In genomic region chr12:92356405-92356804, GRCh38 we compare ENCODE assay signal across 14 cellular contexts.
A peak's percentile ranks its signal among the peaks of the same experiment; 100 is the strongest.
DNase-seq lines count a peak whose midpoint lies in the region; ATAC-seq, FAIRE-seq and TF ChIP-seq lines count a peak whose summit lies in the region.
"Had no signal": no experiment of that assay in that cellular context is flagged by ENCODE, and none has a peak within 500 bp of the region (broad histone marks: within the 10 kb centered on the region; RNA-seq: fewer than 3 reads in every experiment).

No MANE protein-coding gene starts in this region.

- peaks cover 52% of the 10 kb centered on the region for H3K4me1 ChIP-seq in DND-41 (ENCODE audit: insufficient read depth, low read length)
- peaks cover 23 to 27% of the 10 kb centered on the region in 2 experiments; a peak in 4 of 5 replicates for H3K4me1 ChIP-seq in K562 (replicated peaks in 1 of 2; ENCODE audit: control insufficient read depth in 2 of 2, insufficient read depth in 2 of 2, low read length in 2 of 2)
- H3K4me1 ChIP-seq: SJSA1 had no signal

- H3K4me3 ChIP-seq in DND-41 (ENCODE audit: low read depth in 1 of 2, low read length in 2 of 2) (no peak overlapping the region), K562 (no peak overlapping the region)
- H3K4me3 ChIP-seq: SJSA1 had no signal

- H3K27ac ChIP-seq in DND-41 (ENCODE audit: low read length) (peak overlapping the region; percentile 58), K562 (ENCODE audit: extremely low read depth, low read depth, low read length) (no peak overlapping the region)
- H3K27ac ChIP-seq: C4-2B, SJSA1 had no signal

- no peaks in the 10 kb centered on the region for H3K27me3 ChIP-seq in DND-41 (ENCODE audit: insufficient read depth, low read length, poor library complexity)
- H3K27me3 ChIP-seq in K562 (ENCODE audit: control insufficient read depth in 2 of 2, insufficient read depth in 2 of 2, low read length in 2 of 2), result no peaks in the 10 kb centered on the region
- H3K27me3 ChIP-seq: SJSA1 had no signal

- no peak for TF ChIP-seq EP300 in K562 (IDR thresholded peaks at IDR 0.05; ENCODE audit: low read length)

- POLR2A ChIA-PET in K562 (lab: Yijun Ruan, JAX), result no interaction called here

- peak; percentile 49 for ATAC-seq in DND-41 (ENCODE audit: insufficient read depth, low read depth)
- no peak for ATAC-seq in K562
- no peak for ATAC-seq in GM21619 (IDR thresholded peaks at IDR 0.05; ENCODE audit: unreplicated experiment)
- ATAC-seq: esophagus mucosa had no signal

- CTCF ChIA-PET in K562 (lab: Yijun Ruan, JAX; ENCODE audit: low intra/inter-chr PET ratio), result no interaction called here

- WGBS in K562 (ENCODE audit: insufficient coverage, low coverage, missing lambda C conversion rate), result 78% methylated on average over 3 of the region's 3 CpGs

- no peaks in the 10 kb centered on the region for H3K79me2 ChIP-seq in DND-41 (ENCODE audit: insufficient read depth, low read length)
- no peaks in the 10 kb centered on the region for H3K79me2 ChIP-seq in K562 (ENCODE audit: control insufficient read depth, insufficient read depth, low read length)

- H3K36me3 ChIP-seq in DND-41 (ENCODE audit: insufficient read depth, low read length) (peaks cover 2% of the 10 kb centered on the region; the same call in 1 of the 2 replicates), K562 (ENCODE audit: control insufficient read depth, insufficient read depth, low read length) (no peaks in the 10 kb centered on the region)
- H3K36me3 ChIP-seq: SJSA1 had no signal

- H3K9me3 ChIP-seq in DND-41 (ENCODE audit: insufficient read depth, low read length, severe bottlenecking), result peaks cover 8% of the 10 kb centered on the region
- 0 out of 2 replicates have a peak, but pooled peaks cover 8% of the 10 kb centered on the region for H3K9me3 ChIP-seq in K562 (replicated peaks; ENCODE audit: control insufficient read depth, insufficient read depth, low read depth, low read length)
- H3K9me3 ChIP-seq: SJSA1 had no signal

- TF ChIP-seq CTCF in DND-41 (IDR thresholded peaks at IDR 0.05; ENCODE audit: borderline replicate concordance, extremely low read depth, low read length, poor library complexity, severe bottlenecking) (no peak), K562 (IDR thresholded peaks at IDR 0.05 in 2 of 3, conservative IDR thresholded peaks at IDR 0.05 in 1 of 3; ENCODE audit: insufficient read depth in 2 of 3, low read depth in 1 of 3, low read length in 3 of 3) (no peak)

- H4K20me1 ChIP-seq in DND-41 (ENCODE audit: insufficient read depth, low read length), result no peaks in the 10 kb centered on the region
- H4K20me1 ChIP-seq in K562 (replicated peaks; ENCODE audit: control insufficient read depth, insufficient read depth, low read length), result no peaks in the 10 kb centered on the region

- TF ChIP-seq RAD21 in K562 (CRISPR knock-in tag; conservative IDR thresholded peaks at IDR 0.05 in 1 of 2, IDR thresholded peaks at IDR 0.05 in 1 of 2), result no peak

- peak overlapping the region; percentile 49; the same call in 1 of the 2 replicates for H2AFZ ChIP-seq in DND-41 (ENCODE audit: low read depth, low read length)
- peak overlapping the region; percentile 74; the same call in 1 of the 2 replicates for H2AFZ ChIP-seq in K562 (ENCODE audit: low read depth, low read length)

- DNase-seq in Ammon's horn (ENCODE audit: low spot score), result peak; percentile 54
- DNase-seq in DND-41, result peak; percentile 46
- peak; percentile 8 for DNase-seq in NCI-H446 treated with DMSO at 0.1 percent for 48 hours (lab: John Stamatoyannopoulos, UW)
- no peak for DNase-seq in K562 (ENCODE audit: extremely low read depth in 1 of 4, low spot score in 3 of 4)
- DNase-seq in NCI-H2107 treated with DMSO at 0.1 percent for 48 hours (lab: John Stamatoyannopoulos, UW; ENCODE audit: unreplicated experiment), result no peak
- no peak for DNase-seq in middle frontal gyrus (ENCODE audit: extremely low spot score, low spot score)
- DNase-seq in nucleus accumbens (lab: John Stamatoyannopoulos, UW), result no peak
- DNase-seq: activated CD8-positive, alpha-beta memory T cell treated with anti-CD3 and anti-CD28 coated beads for 24 hours; activated effector memory CD4-positive, alpha-beta T cell treated with Interleukin-2 at 50 U/mL for 16 hours had no signal

- peak; percentile 44 for FAIRE-seq in K562 (lab: Jason Lieb, UNC)
- FAIRE-seq: TTC549 had no signal

- H3K9ac ChIP-seq in DND-41 (ENCODE audit: low read depth, low read length), result no peak overlapping the region
- H3K9ac ChIP-seq in K562 (ENCODE audit: insufficient read depth in 1 of 2, low read depth in 2 of 2, low read length in 2 of 2), result no peak overlapping the region

- H3K4me2 ChIP-seq in DND-41 (ENCODE audit: insufficient read depth, low read length), result no peak overlapping the region
- H3K4me2 ChIP-seq in K562 (ENCODE audit: insufficient read depth, low read length), result no peak overlapping the region

- intact Hi-C loops in K562 (cut with micrococcal nuclease), result loop anchor here (5.0 kb wide), 1 partner anchor 209 kb away; the partner anchor contains the start of gene BTG1

- no peak for TF ChIP-seq POLR2A in K562 (conservative IDR thresholded peaks at IDR 0.05)

- in situ Hi-C loops in K562 (cut with MboI), result no loop called here

- H3K9me1 ChIP-seq in K562 (ENCODE audit: control insufficient read depth, insufficient read depth, low read length), result no peaks in the 10 kb centered on the region

- BruUV-seq in K562 (replicated peaks; lab: Mats Ljungman, UMichigan), result no TSS peak

TF ChIP-seq in K562, 482 proteins besides CTCF, POLR2A, EP300 and RAD21:
- 0 out of 2 replicates have a peak, but pooled peaks have one; percentile 31 for TF ChIP-seq MEF2D (tag; conservative IDR thresholded peaks at IDR 0.05; ENCODE audit: low read depth)
- no peak for TF ChIP-seq ZNF347 (CRISPR knock-in tag; IDR thresholded peaks at IDR 0.05; ENCODE audit: low read depth)
- TF ChIP-seq SPI1 (IDR thresholded peaks at IDR 0.05; ENCODE audit: borderline replicate concordance, low read depth, low read length), result peak; percentile 62

Comparison
In these comparisons a context has a peak if more than half of its experiments do, and no peak if none do; other contexts are left out.
1. DNase-seq: peak in Ammon's horn (single experiment), DND-41 (single experiment) and NCI-H446 treated with DMSO at 0.1 percent for 48 hours (single experiment); none in K562 (0 of 4), NCI-H2107 treated with DMSO at 0.1 percent for 48 hours (single experiment), middle frontal gyrus (single experiment) and nucleus accumbens (0 of 56).